In genomic region chr5:173771743-173772406, GRCh38 we compare ENCODE assay signal across 18 cellular contexts.
DNase-seq lines count a peak whose midpoint lies in the region; ATAC-seq, FAIRE-seq and TF ChIP-seq lines count a peak whose summit lies in the region.
"Had no signal": no experiment of that assay in that cellular context is flagged by ENCODE, and none has a peak within 500 bp of the region (broad histone marks: within the 10 kb centered on the region; RNA-seq: fewer than 3 reads in every experiment).

No MANE protein-coding gene starts in this region.

- no peaks in the 10 kb centered on the region for H3K27me3 ChIP-seq in BLaER1 treated with 17β-estradiol and CSF1 and Interleukin-3, amounts not matched to agents 10 nM and 100 nM
- H3K27me3 ChIP-seq in GM12878 (replicated peaks in 1 of 2; ENCODE audit: control insufficient read depth in 2 of 2, insufficient read depth in 2 of 2, low read length in 1 of 2), result no peaks in the 10 kb centered on the region
- no peaks in the 10 kb centered on the region for H3K27me3 ChIP-seq in liver (ENCODE audit: control insufficient read depth in 4 of 4, insufficient read depth in 4 of 4, low read length in 3 of 4)
- H3K27me3 ChIP-seq in small intestine (ENCODE audit: control insufficient read depth in 2 of 2, insufficient read depth in 2 of 2, low read length in 2 of 2), result no peaks in the 10 kb centered on the region
- H3K27me3 ChIP-seq: BLaER1 had no signal

- FAIRE-seq in GM12878 (lab: Jason Lieb, UNC) (peak; percentile 81), small intestine (lab: Jason Lieb, UNC) (no peak)
- FAIRE-seq: colon, endometrium, HTR-8/SVneo, keratinocyte had no signal

- BruUV-seq in GM12878 (replicated peaks; lab: Mats Ljungman, UMichigan), result no TSS peak

- no peaks in the 10 kb centered on the region for H3K9me3 ChIP-seq in BLaER1 treated with 17β-estradiol and CSF1 and Interleukin-3, amounts not matched to agents 10 nM and 100 nM (replicated peaks in 1 of 11)
- H3K9me3 ChIP-seq in GM12878 (replicated peaks; ENCODE audit: control insufficient read depth, insufficient read depth, low read length), result no peaks in the 10 kb centered on the region
- H3K9me3 ChIP-seq in liver (ENCODE audit: control insufficient read depth in 4 of 4, low read length in 3 of 4), result no peaks in the 10 kb centered on the region
- no peaks in the 10 kb centered on the region for H3K9me3 ChIP-seq in small intestine (ENCODE audit: control insufficient read depth, low read depth)
- H3K9me3 ChIP-seq: BLaER1 had no signal

- TF ChIP-seq EP300 in GM12878 (IDR thresholded peaks at IDR 0.05; ENCODE audit: borderline replicate concordance in 1 of 2, control insufficient read depth in 1 of 2, low read depth in 2 of 2, low read length in 2 of 2), result no peak

- no peak overlapping the region for H2AFZ ChIP-seq in GM12878 (ENCODE audit: control insufficient read depth, low read depth, low read length)

- POLR2A ChIA-PET in GM12878 (lab: Charles Lee), result no interaction called here

- peak overlapping the region in 7 of 11 experiments; percentile 30 to 62 (median 48); a peak in 13 of 22 replicates for H3K27ac ChIP-seq in BLaER1 treated with 17β-estradiol and CSF1 and Interleukin-3, amounts not matched to agents 10 nM and 100 nM
- no peak overlapping the region for H3K27ac ChIP-seq in GM12878 (ENCODE audit: control insufficient read depth, insufficient read depth)
- H3K27ac ChIP-seq in liver (ENCODE audit: low read depth in 1 of 2, low read length in 2 of 2), result peak overlapping the region; percentile 12 to 44
- peak overlapping the region; percentile 32 to 75 for H3K27ac ChIP-seq in small intestine (ENCODE audit: low read depth in 1 of 2, low read length in 1 of 2)
- H3K27ac ChIP-seq: BLaER1 had no signal

- H3K4me2 ChIP-seq in BLaER1 treated with 17β-estradiol and CSF1 and Interleukin-3, amounts not matched to agents 10 nM and 100 nM, result peak overlapping the region in 8 of 11 experiments; percentile 38 to 67 (median 54); a peak in 14 of 22 replicates
- H3K4me2 ChIP-seq in GM12878 (ENCODE audit: control insufficient read depth, insufficient read depth), result no peak overlapping the region
- H3K4me2 ChIP-seq: BLaER1 had no signal

- TF ChIP-seq RAD21 in GM12878 (IDR thresholded peaks at IDR 0.05; ENCODE audit: insufficient read depth, low read depth, low read length), result no peak
- TF ChIP-seq RAD21 in liver (IDR thresholded peaks at IDR 0.05), result no peak

- H3K9ac ChIP-seq in BLaER1 treated with 17β-estradiol and CSF1 and Interleukin-3, amounts not matched to agents 10 nM and 100 nM, result peak overlapping the region in 5 of 11 experiments; percentile 4 to 26 (median 6); a peak in 6 of 22 replicates
- H3K9ac ChIP-seq in GM12878 (ENCODE audit: control insufficient read depth, insufficient read depth, low read length) (no peak overlapping the region), liver (ENCODE audit: low read depth in 1 of 2, low read length in 2 of 2) (no peak overlapping the region)
- H3K9ac ChIP-seq: BLaER1 had no signal

- H3K4me3 ChIP-seq in BLaER1 treated with 17β-estradiol and CSF1 and Interleukin-3, amounts not matched to agents 10 nM and 100 nM, result no peak overlapping the region
- no peak overlapping the region for H3K4me3 ChIP-seq in GM12878
- no peak overlapping the region for H3K4me3 ChIP-seq in liver (ENCODE audit: low read depth in 1 of 3, low read length in 3 of 3)
- H3K4me3 ChIP-seq in small intestine (ENCODE audit: low read depth in 1 of 2, low read length in 2 of 2), result no peak overlapping the region
- H3K4me3 ChIP-seq: BLaER1 had no signal

- H4K20me1 ChIP-seq in BLaER1 treated with 17β-estradiol and CSF1 and Interleukin-3, amounts not matched to agents 10 nM and 100 nM, result no peaks in the 10 kb centered on the region
- no peaks in the 10 kb centered on the region for H4K20me1 ChIP-seq in GM12878 (ENCODE audit: control insufficient read depth, insufficient read depth)
- H4K20me1 ChIP-seq: BLaER1 had no signal

- no peak for TF ChIP-seq POLR2A in GM12878 (IDR thresholded peaks at IDR 0.05; ENCODE audit: low read depth, low read length)

- 63% methylated on average over 11 of the region's 11 CpGs for WGBS in GM12878 (ENCODE audit: insufficient coverage, insufficient replicate concordance, low lambda C conversion rate, missing lambda C conversion rate)
- 77% methylated on average over 11 of the region's 11 CpGs for WGBS in liver
- 31 to 66% (median 38%) methylated on average over 11 of the region's 11 CpGs for WGBS in small intestine, 3 donors

- TF ChIP-seq CTCF in GM12878 (IDR thresholded peaks at IDR 0.05 in 2 of 3, conservative IDR thresholded peaks at IDR 0.05 in 1 of 3; ENCODE audit: control insufficient read depth in 2 of 3, extremely low read depth in 1 of 3, insufficient read depth in 1 of 3, low read depth in 3 of 3, low read length in 3 of 3) (no peak), liver (IDR thresholded peaks at IDR 0.05; ENCODE audit: low read depth, low read length, missing input control) (no peak)

- no peak for DNase-seq in GM12878 (ENCODE audit: low read depth, low spot score)
- no peak for DNase-seq in small intestine
- no peak for DNase-seq in NCI-H1105 treated with DMSO at 0.1 percent for 48 hours (lab: John Stamatoyannopoulos, UW)
- no peak for DNase-seq in OCI-M1 (lab: John Stamatoyannopoulos, UW)
- DNase-seq: activated T-cell treated with anti-CD3 and anti-CD28 coated beads, Interleukin-2, amount 50 U/mL, for 24 hours; GOT3; stimulated activated CD4-positive, alpha-beta T cell treated with anti-CD3 and anti-CD28 coated beads, Interleukin-12 subunit alpha, Interleukin-12 subunit beta, amount 100 ng/mL, for 4 hours; T-helper 1 cell; trophoblast cell had no signal

- H3K79me2 ChIP-seq in GM12878 (ENCODE audit: control insufficient read depth, insufficient read depth, low read length), result no peaks in the 10 kb centered on the region

- intact Hi-C loops in GM12878 (cut with micrococcal nuclease; ENCODE audit: unreplicated experiment), result no loop called here

- in situ Hi-C loops in GM12878 (cut with MboI), result no loop called here

- ATAC-seq in GM12878 (no peak), HG02970 (IDR thresholded peaks at IDR 0.05; ENCODE audit: low FRiP score, unreplicated experiment) (no peak), GM19463 (IDR thresholded peaks at IDR 0.05; ENCODE audit: unreplicated experiment) (no peak)

- CTCF ChIA-PET in GM12878 (lab: Yijun Ruan, JAX), result interaction anchor here (0.6 to 1.4 kb wide), 2 partner anchors 14 to 47 kb away, joined by 3 to 5 read pairs; no protein-coding TSS in a partner anchor

- RAD21 ChIA-PET in GM12878 (lab: Charles Lee; ENCODE audit: unreplicated experiment), result no interaction called here

- SMC1A ChIA-PET in GM12878 (lab: Charles Lee; ENCODE audit: uncharacterized antibody, unreplicated experiment), result interaction anchor here (1.2 to 1.6 kb wide), 3 partner anchors 8 to 13 kb away, joined by 3 to 5 read pairs (median 3); no protein-coding TSS in a partner anchor

- H3K4me1 ChIP-seq in BLaER1 treated with 17β-estradiol and CSF1 and Interleukin-3, amounts not matched to agents 10 nM and 100 nM, result peaks cover 21 to 60% (median 41%) of the 10 kb centered on the region in 10 experiments
- H3K4me1 ChIP-seq in GM12878 (ENCODE audit: control insufficient read depth, insufficient read depth, low read length) (no peaks in the 10 kb centered on the region), liver (ENCODE audit: control insufficient read depth in 4 of 4, insufficient read depth in 4 of 4, low read length in 3 of 4) (peaks cover 18 to 44% (median 34%) of the 10 kb centered on the region in 4 donors), small intestine (ENCODE audit: control insufficient read depth in 2 of 2, insufficient read depth in 1 of 2, low read depth in 1 of 2, low read length in 1 of 2) (peaks cover 0 to 2% of the 10 kb centered on the region in 2 donors)

- no peaks in the 10 kb centered on the region for H3K36me3 ChIP-seq in BLaER1 treated with 17β-estradiol and CSF1 and Interleukin-3, amounts not matched to agents 10 nM and 100 nM
- H3K36me3 ChIP-seq in GM12878 (ENCODE audit: control insufficient read depth in 2 of 2, insufficient read depth in 2 of 2, low read length in 1 of 2), result no peaks in the 10 kb centered on the region
- no peaks in the 10 kb centered on the region for H3K36me3 ChIP-seq in liver (ENCODE audit: control insufficient read depth in 4 of 4, insufficient read depth in 3 of 4, low read depth in 1 of 4, low read length in 3 of 4)
- no peaks in the 10 kb centered on the region for H3K36me3 ChIP-seq in small intestine (ENCODE audit: control insufficient read depth in 2 of 2, insufficient read depth in 2 of 2, low read length in 2 of 2)
- H3K36me3 ChIP-seq: BLaER1 had no signal

TF ChIP-seq in GM12878, 131 proteins besides CTCF, POLR2A, EP300 and RAD21:
- no peak for TF ChIP-seq WRNIP1 (IDR thresholded peaks at IDR 0.05; ENCODE audit: borderline replicate concordance, low read depth, low read length)
- TF ChIP-seq MEF2A (IDR thresholded peaks at IDR 0.05; ENCODE audit: insufficient read depth, low read depth, low read length), result no peak

TF ChIP-seq in liver, 16 proteins besides CTCF, POLR2A, EP300 and RAD21 (continues in another document):
- TF ChIP-seq FOXA1 (IDR thresholded peaks at IDR 0.05), result no peak
- no peak for TF ChIP-seq ZBTB33 (IDR thresholded peaks at IDR 0.05)
- TF ChIP-seq EGR1 (IDR thresholded peaks at IDR 0.05; ENCODE audit: low read depth in 2 of 2), result no peak
- no peak for TF ChIP-seq GABPA (IDR thresholded peaks at IDR 0.05 in 1 of 2, conservative IDR thresholded peaks at IDR 0.05 in 1 of 2)
- TF ChIP-seq JUND (IDR thresholded peaks at IDR 0.05), result no peak
